ENCODE assay signal across 1 cellular context in the genomic region with DNA sequence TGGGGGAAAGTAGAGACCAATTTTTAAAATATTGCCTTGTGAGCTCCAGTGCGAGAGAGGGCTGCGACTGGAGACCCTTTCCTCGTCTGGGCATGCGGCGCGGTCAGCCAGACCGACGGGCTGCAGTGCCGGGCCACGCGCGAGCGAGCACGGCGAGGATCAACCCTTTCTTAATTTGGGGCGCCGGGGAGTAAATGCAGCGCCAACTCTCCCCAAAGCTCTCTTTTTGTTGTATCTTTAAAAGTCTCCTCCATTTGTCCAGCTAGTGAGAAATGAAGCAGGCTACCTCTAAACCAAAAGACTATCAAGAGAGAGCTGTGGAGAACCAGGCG.
TF ChIP-seq lines count a peak whose summit lies in the region.

No MANE protein-coding gene starts in this region.

TF ChIP-seq in GM12878, 131 proteins besides CTCF, POLR2A, EP300 and RAD21 (continued from another document):
- TF ChIP-seq, protein P1, sequence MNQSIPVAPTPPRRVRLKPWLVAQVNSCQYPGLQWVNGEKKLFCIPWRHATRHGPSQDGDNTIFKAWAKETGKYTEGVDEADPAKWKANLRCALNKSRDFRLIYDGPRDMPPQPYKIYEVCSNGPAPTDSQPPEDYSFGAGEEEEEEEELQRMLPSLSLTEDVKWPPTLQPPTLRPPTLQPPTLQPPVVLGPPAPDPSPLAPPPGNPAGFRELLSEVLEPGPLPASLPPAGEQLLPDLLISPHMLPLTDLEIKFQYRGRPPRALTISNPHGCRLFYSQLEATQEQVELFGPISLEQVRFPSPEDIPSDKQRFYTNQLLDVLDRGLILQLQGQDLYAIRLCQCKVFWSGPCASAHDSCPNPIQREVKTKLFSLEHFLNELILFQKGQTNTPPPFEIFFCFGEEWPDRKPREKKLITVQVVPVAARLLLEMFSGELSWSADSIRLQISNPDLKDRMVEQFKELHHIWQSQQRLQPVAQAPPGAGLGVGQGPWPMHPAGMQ (IDR thresholded peaks at IDR 0.05; ENCODE audit: borderline replicate concordance) = no peak
- TF ChIP-seq SUPT20H (IDR thresholded peaks at IDR 0.05; ENCODE audit: borderline replicate concordance, control insufficient read depth, low read depth, low read length) (no peak), NFYA (IDR thresholded peaks at IDR 0.05; ENCODE audit: borderline replicate concordance, low read depth, low read length) (no peak), SMAD5 (IDR thresholded peaks at IDR 0.05; ENCODE audit: low read depth) (no peak), CREM (IDR thresholded peaks at IDR 0.05; ENCODE audit: low read depth) (no peak)
- TF ChIP-seq, protein P2, sequence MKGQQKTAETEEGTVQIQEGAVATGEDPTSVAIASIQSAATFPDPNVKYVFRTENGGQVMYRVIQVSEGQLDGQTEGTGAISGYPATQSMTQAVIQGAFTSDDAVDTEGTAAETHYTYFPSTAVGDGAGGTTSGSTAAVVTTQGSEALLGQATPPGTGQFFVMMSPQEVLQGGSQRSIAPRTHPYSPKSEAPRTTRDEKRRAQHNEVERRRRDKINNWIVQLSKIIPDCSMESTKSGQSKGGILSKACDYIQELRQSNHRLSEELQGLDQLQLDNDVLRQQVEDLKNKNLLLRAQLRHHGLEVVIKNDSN (IDR thresholded peaks at IDR 0.05; ENCODE audit: borderline replicate concordance, extremely low read length, insufficient read depth, low read depth, low read length) = no peak
